Comparison of ENCODE assay signal across 21 cellular contexts in genomic region chr1:161779393-161779792, GRCh38. TPM values are rescaled to one million over a fixed set of nuclear protein-coding genes. Genes with fewer than 3 reads are reported as not detected.
DNase-seq lines count a peak whose midpoint lies in the region; ATAC-seq, FAIRE-seq and TF ChIP-seq lines count a peak whose summit lies in the region.
"Had no signal": no experiment of that assay in that cellular context is flagged by ENCODE, and none has a peak within 500 bp of the region (broad histone marks: within the 10 kb centered on the region; RNA-seq: fewer than 3 reads in every experiment).

No MANE protein-coding gene starts in this region.

- no peaks in the 10 kb centered on the region for H3K27me3 Mint-ChIP-seq in effector memory CD8-positive, alpha-beta T cell
- H3K27me3 Mint-ChIP-seq: CD4-positive, alpha-beta T cell; T-cell had no signal

- H3K9ac ChIP-seq in PC-3 (ENCODE audit: low read length) = no peak overlapping the region

- no peaks in the 10 kb centered on the region for H3K9me2 ChIP-seq in PC-3 (replicated peaks; ENCODE audit: low read length)

- H3K4me3 ChIP-seq in AG10803 (ENCODE audit: low read length) (no peak overlapping the region), PC-3 (ENCODE audit: low read length) (no peak overlapping the region), gastroesophageal sphincter (no peak overlapping the region)
- H3K4me3 ChIP-seq: K562 had no signal

- H3K36me3 ChIP-seq in PC-3 (ENCODE audit: low read depth, low read length) = peaks cover 9% of the 10 kb centered on the region
- peaks cover 0 to 29% of the 10 kb centered on the region in 2 donors for H3K36me3 ChIP-seq in gastroesophageal sphincter

- H3K79me2 ChIP-seq in PC-3 (ENCODE audit: low read length) = peaks cover 42% of the 10 kb centered on the region

- H3K27ac ChIP-seq in PC-3 (ENCODE audit: low read length) = no peak overlapping the region
- no peak overlapping the region for H3K27ac ChIP-seq in gastroesophageal sphincter

- DNase-seq in AG10803 (ENCODE audit: low read depth) (peak; percentile 32), GM18507 (ENCODE audit: extremely low spot score, insufficient read length, low read depth) (no peak), PC-3 (no peak), G401 (ENCODE audit: low spot score) (no peak), erythroblast (lab: John Stamatoyannopoulos, UW) (no peak), NCI-H2107 treated with DMSO at 0.1 percent for 48 hours (lab: John Stamatoyannopoulos, UW; ENCODE audit: unreplicated experiment) (no peak)
- DNase-seq in effector memory CD8-positive, alpha-beta T cell = no peak
- DNase-seq: 8988T; CD4-positive, alpha-beta T cell; GOT3; NCI-H1694 treated with DMSO at 0.1 percent for 48 hours; NCI-H2107; NCI-H2227 treated with DMSO at 0.1 percent for 48 hours; NCI-H510A treated with DMSO at 0.1 percent for 48 hours; NCI-H82; T-cell had no signal

- no peak overlapping the region for H3K4me3 Mint-ChIP-seq in effector memory CD8-positive, alpha-beta T cell
- H3K4me3 Mint-ChIP-seq: CD4-positive, alpha-beta T cell; T-cell had no signal

- no peak for TF ChIP-seq EP300 in gastroesophageal sphincter (IDR thresholded peaks at IDR 0.05)

- FAIRE-seq in GM18507 (lab: Jason Lieb, UNC) = peak; percentile 42
- FAIRE-seq: K562, RCC 7860 had no signal

- in situ Hi-C loops in G401 (cut with HindIII; ENCODE audit: low sequenced_read_pairs) = no loop called here

- peak overlapping the region; percentile 10 to 71 for H3K27ac Mint-ChIP-seq in effector memory CD8-positive, alpha-beta T cell

- H3F3A ChIP-seq in PC-3 (ENCODE audit: low read length, unreplicated experiment) = no peaks in the 10 kb centered on the region

- BruUV-seq in PC-3 (replicated peaks; lab: Mats Ljungman, UMichigan) = TSS peak; percentile 2

- no peaks in the 10 kb centered on the region for H3K9me3 Mint-ChIP-seq in effector memory CD8-positive, alpha-beta T cell
- H3K9me3 Mint-ChIP-seq: CD4-positive, alpha-beta T cell; T-cell had no signal

- H3K27me3 ChIP-seq in PC-3 (ENCODE audit: low read length) (no peaks in the 10 kb centered on the region), gastroesophageal sphincter (no peaks in the 10 kb centered on the region)

- 72 to 88% methylated on average over 1 to 2 of the region's 2 CpGs for WGBS in gastroesophageal sphincter (ENCODE audit: low coverage in 1 of 2), 2 donors

- CTCF ChIA-PET in PC-3 (lab: Charles Lee) = no interaction called here

- intact Hi-C loops in PC-3 (cut with micrococcal nuclease) = no loop called here

- no peak overlapping the region for H2AFZ ChIP-seq in PC-3 (ENCODE audit: low read length)

- ATAC-seq in PC-3 (peak; percentile 55), gastroesophageal sphincter (no peak)
- no peak for ATAC-seq in effector memory CD8-positive, alpha-beta T cell (replicated peaks)
- ATAC-seq: HCT116, K562, Right ventricle myocardium inferior, T-cell had no signal

- POLR2A ChIA-PET in PC-3 (lab: Charles Lee; ENCODE audit: unreplicated experiment) = no interaction called here

- H3K4me2 ChIP-seq in PC-3 (ENCODE audit: low read length) = no peak overlapping the region

- no peak for TF ChIP-seq POLR2A in erythroblast (IDR thresholded peaks at IDR 0.05; ENCODE audit: low read length)
- no peak for TF ChIP-seq POLR2A in gastroesophageal sphincter (IDR thresholded peaks at IDR 0.05)

- peaks cover 0 to 8% of the 10 kb centered on the region in 2 donors for H3K4me1 Mint-ChIP-seq in effector memory CD8-positive, alpha-beta T cell (ENCODE audit: low read depth in 2 of 2)

- H3K9me3 ChIP-seq in PC-3 (ENCODE audit: low read length) = no peaks in the 10 kb centered on the region
- H3K9me3 ChIP-seq in gastroesophageal sphincter = no peaks in the 10 kb centered on the region

- TF ChIP-seq CTCF in AG10803 (conservative IDR thresholded peaks at IDR 0.05; ENCODE audit: low read length) (no peak), PC-3 (conservative IDR thresholded peaks at IDR 0.05; ENCODE audit: low read depth, low read length) (no peak), gastroesophageal sphincter (IDR thresholded peaks at IDR 0.05) (no peak)

- H4K20me1 ChIP-seq in PC-3 (ENCODE audit: low read length) = 0 out of 2 replicates have a peak, but pooled peaks cover 14% of the 10 kb centered on the region

- H3K4me1 ChIP-seq in PC-3 (ENCODE audit: insufficient read depth, low read length) (0 out of 2 replicates have a peak, but pooled peaks cover 6% of the 10 kb centered on the region), gastroesophageal sphincter (peaks cover 0 to under 1% (median 0%) of the 10 kb centered on the region in 3 donors)

- H3K36me3 Mint-ChIP-seq in effector memory CD8-positive, alpha-beta T cell (ENCODE audit: insufficient read depth) = peaks cover 38% of the 10 kb centered on the region

RNA-seq across cellular contexts. Expression of gene ATF6, which starts 13.3 kb away (rescaled TPM):
- total RNA-seq in PC-3 (2014; rRNA removed) (19.2 and 19.7 TPM in 2 replicates), gastroesophageal sphincter (10 to 100 TPM; 28.6 to 32.4 (median 29.7) TPM)
- 12.9 and 15.2 TPM in 2 replicates for total RNA-seq in G401 (2014; rRNA removed; shearing (Covaris generic))

RNA-seq across cellular contexts. Expression of gene DUSP12, which starts 29.8 kb away (rescaled TPM):
- total RNA-seq in PC-3 (2014; rRNA removed) (82.2 and 97.6 TPM in 2 replicates), gastroesophageal sphincter (10 to 100 TPM; 16.8 to 31.8 (median 24.7) TPM)
- total RNA-seq in G401 (2014; rRNA removed; shearing (Covaris generic)) = 42.4 and 69.1 TPM in 2 replicates

RNA-seq across cellular contexts. Expression of gene FCRLB, which starts 58.0 kb away (rescaled TPM):
- total RNA-seq in PC-3 (2014; rRNA removed) (10.2 and 12.7 TPM in 2 replicates), gastroesophageal sphincter (under 1 TPM in 3 of 4 donors, not detected in 1; 0.15 to 0.81 (median 0.23) TPM)
- total RNA-seq in G401 (2014; rRNA removed; shearing (Covaris generic)) = 1.5 and 2.7 TPM in 2 replicates
